Comparison of ENCODE assay signal across 1 cellular context in genomic region chr17:47686661-47687327, GRCh38.
A peak's percentile ranks its signal among the peaks of the same experiment; 100 is the strongest.
TF ChIP-seq lines count a peak whose summit lies in the region.

No MANE protein-coding gene starts in this region.

TF ChIP-seq in HepG2, 621 proteins besides CTCF, POLR2A, EP300 and RAD21 (continued from another document and continues in another):
- TF ChIP-seq SNAPC4 (CRISPR knock-in tag; IDR thresholded peaks at IDR 0.05) (no peak), ZNF569 (CRISPR knock-in tag; IDR thresholded peaks at IDR 0.05; ENCODE audit: borderline replicate concordance) (no peak), E2F2 (CRISPR knock-in tag; IDR thresholded peaks at IDR 0.05; ENCODE audit: borderline replicate concordance) (no peak), XBP1 (CRISPR knock-in tag; IDR thresholded peaks at IDR 0.05) (no peak), ASH2L (IDR thresholded peaks at IDR 0.05; ENCODE audit: insufficient read length, low read depth, low read length) (peak; percentile 57), HMG20B (CRISPR knock-in tag; conservative IDR thresholded peaks at IDR 0.05) (no peak), CAMTA2 (CRISPR knock-in tag; IDR thresholded peaks at IDR 0.05; ENCODE audit: borderline replicate concordance) (no peak), ZNF773 (CRISPR knock-in tag; IDR thresholded peaks at IDR 0.05; ENCODE audit: borderline replicate concordance) (no peak), IKZF4 (CRISPR knock-in tag; IDR thresholded peaks at IDR 0.05; ENCODE audit: borderline replicate concordance, low read depth, not compliant biosample characterization) (no peak), THAP11 (CRISPR knock-in tag; IDR thresholded peaks at IDR 0.05) (0 out of 2 replicates have a peak, but pooled peaks have one; percentile 31), UBTF (CRISPR knock-in tag; IDR thresholded peaks at IDR 0.05) (no peak; the same call in 1 of the 2 replicates), RARA (CRISPR knock-in tag; IDR thresholded peaks at IDR 0.05) (peak; percentile 86), ZNF597 (CRISPR knock-in tag; IDR thresholded peaks at IDR 0.05) (no peak), ZNF512 (CRISPR knock-in tag; IDR thresholded peaks at IDR 0.05) (no peak), U2AF2 (IDR thresholded peaks at IDR 0.05; ENCODE audit: low read depth, low read length) (no peak), KLF12 (CRISPR knock-in tag; IDR thresholded peaks at IDR 0.05; ENCODE audit: borderline replicate concordance) (no peak), ZNF138 (CRISPR knock-in tag; IDR thresholded peaks at IDR 0.05; ENCODE audit: low read depth) (no peak), KMT2A (CRISPR knock-in tag; IDR thresholded peaks at IDR 0.05) (no peak), ZNF367 (CRISPR knock-in tag; IDR thresholded peaks at IDR 0.05; ENCODE audit: borderline replicate concordance) (no peak), EED (CRISPR knock-in tag; IDR thresholded peaks at IDR 0.05) (no peak), MTA3 (CRISPR knock-in tag; IDR thresholded peaks at IDR 0.05) (no peak), GLMP (CRISPR knock-in tag; IDR thresholded peaks at IDR 0.05; ENCODE audit: borderline replicate concordance) (no peak), FOXP4 (CRISPR knock-in tag; IDR thresholded peaks at IDR 0.05) (0 out of 2 replicates have a peak, but pooled peaks have one; percentile 4), TFE3 (CRISPR knock-in tag; IDR thresholded peaks at IDR 0.05) (peak; percentile 83), ETV5 (CRISPR knock-in tag; IDR thresholded peaks at IDR 0.05; ENCODE audit: borderline replicate concordance) (peak; percentile 27; the same call in 1 of the 2 replicates), ZNF431 (CRISPR knock-in tag; IDR thresholded peaks at IDR 0.05; ENCODE audit: borderline replicate concordance, low read depth) (no peak), CENPBD1 (CRISPR knock-in tag; IDR thresholded peaks at IDR 0.05; ENCODE audit: borderline replicate concordance, low read depth) (0 out of 2 replicates have a peak, but pooled peaks have one; percentile 32), ZNF530 (CRISPR knock-in tag; IDR thresholded peaks at IDR 0.05; ENCODE audit: low read depth) (no peak), HINFP (CRISPR knock-in tag; IDR thresholded peaks at IDR 0.05; ENCODE audit: low read depth) (no peak), ZNF891 (CRISPR knock-in tag; IDR thresholded peaks at IDR 0.05) (no peak), ZNF350 (CRISPR knock-in tag; IDR thresholded peaks at IDR 0.05; ENCODE audit: borderline replicate concordance, low read depth) (no peak), ZNF280D (CRISPR knock-in tag; IDR thresholded peaks at IDR 0.05) (peak; percentile 69; the same call in 1 of the 2 replicates), HDAC1 (CRISPR knock-in tag; IDR thresholded peaks at IDR 0.05) (peak; percentile 53; the same call in 1 of the 2 replicates)
